Comparison of ENCODE assay signal across 8 cellular contexts in genomic region chr2:30072250-30072842, GRCh38.
DNase-seq lines count a peak whose midpoint lies in the region; ATAC-seq and TF ChIP-seq lines count a peak whose summit lies in the region.

No MANE protein-coding gene starts in this region.

- TF ChIP-seq CTCF in HFF-Myc (IDR thresholded peaks at IDR 0.05; ENCODE audit: low read depth, low read length, missing control alignments) (peak; percentile 81), astrocyte of the cerebellum (IDR thresholded peaks at IDR 0.05; ENCODE audit: low read depth, low read length, missing control alignments) (peak; percentile 80)

- ATAC-seq in GM18520 (IDR thresholded peaks at IDR 0.05; ENCODE audit: unreplicated experiment): no peak

- in situ Hi-C loops in astrocyte of the cerebellum (cut with HindIII; ENCODE audit: low sequenced_read_pairs): no loop called here

- H3K4me3 ChIP-seq in HFF-Myc (replicated peaks; ENCODE audit: low read depth, low read length): no peak overlapping the region
- H3K4me3 ChIP-seq in astrocyte of the cerebellum (ENCODE audit: low read depth, low read length): no peak overlapping the region

- DNase-seq in DMS 273 treated with DMSO at 0.1 percent for 48 hours (lab: John Stamatoyannopoulos, UW): peak; percentile 27
- peak; percentile 69 for DNase-seq in HFF-Myc (ENCODE audit: extremely low read depth, low read depth)
- DNase-seq in NCI-H2029 treated with DMSO at 0.1 percent for 48 hours (lab: John Stamatoyannopoulos, UW): peak; percentile 33
- DNase-seq in T-helper 2 cell: peak in 3 of 5 experiments; percentile 24 to 67 (median 32)
- DNase-seq in astrocyte of the cerebellum (ENCODE audit: low read depth): peak; percentile 57
- DNase-seq in hippocampal formation (lab: John Stamatoyannopoulos, UW): peak; percentile 55 to 69
- DNase-seq in smooth muscle cell of the brain vasculature (ENCODE audit: low read depth, low spot score): peak; percentile 36
